ENCODE assay signal across 8 cellular contexts in the genomic region with DNA sequence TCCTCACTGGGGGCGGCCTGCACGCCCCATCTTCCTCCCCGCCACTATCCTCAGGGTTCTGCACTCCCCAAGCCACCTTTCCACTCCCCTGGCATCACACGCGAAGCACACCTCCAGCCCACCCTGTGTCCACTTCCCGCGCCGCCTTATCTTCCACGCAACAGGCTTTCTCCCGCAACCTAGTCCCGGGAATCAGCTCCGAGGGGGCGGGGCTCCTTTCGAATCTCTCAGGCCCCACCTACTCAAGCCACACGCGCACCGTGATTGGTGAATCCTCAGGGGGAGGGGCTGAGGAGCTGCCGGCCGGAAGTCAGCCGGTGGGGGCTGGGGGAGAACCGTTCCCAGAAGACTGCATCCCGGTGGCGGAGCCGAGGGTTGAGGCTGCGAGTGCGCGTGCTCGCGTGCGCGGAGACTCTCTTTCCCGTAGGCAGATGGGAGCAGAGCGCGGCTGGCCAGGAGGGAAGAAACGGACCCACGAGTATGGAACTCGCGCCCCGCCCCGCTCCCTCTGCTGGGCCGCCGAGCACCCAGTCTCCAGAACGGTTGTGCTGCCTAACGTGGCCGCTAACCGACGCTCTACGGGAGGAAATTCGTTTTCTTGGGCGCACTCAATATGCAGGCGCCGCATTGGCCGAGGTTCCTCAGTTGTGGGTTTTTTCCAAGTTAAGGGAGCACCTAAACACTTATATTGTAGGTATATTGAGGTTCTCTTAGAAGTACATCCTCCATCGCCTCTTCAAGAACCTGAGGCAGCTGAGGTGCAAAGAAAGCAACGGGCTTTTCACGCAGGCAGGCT. TPM values are rescaled to one million over a fixed set of nuclear protein-coding genes. Genes with fewer than 3 reads are reported as not detected.
DNase-seq lines count a peak whose midpoint lies in the region; ATAC-seq and TF ChIP-seq lines count a peak whose summit lies in the region.

PSRC1 (minus strand) TSS at position 194 of the 796 bp plus-strand sequence.

- intact Hi-C loops in thyroid gland (cut with DNase I): loop anchor here (5.0 kb wide), 1 partner anchor 114 kb away; the partner anchor contains the start of gene SORT1

- DNase-seq in NCI-H1092 treated with DMSO at 0.1 percent for 48 hours (lab: John Stamatoyannopoulos, UW) (peak; percentile 97), SKM-1 (lab: John Stamatoyannopoulos, UW; ENCODE audit: unreplicated experiment) (peak; percentile 51), glutamatergic neuron (peak; percentile 96), osteocyte (ENCODE audit: extremely low spot score, unreplicated experiment) (peak; percentile 98), thyroid gland (peak; percentile 97)

- peaks cover 12 to 18% of the 10 kb centered on the region in 2 donors for H3K4me1 ChIP-seq in thyroid gland

- peak within 1 kb of the TSS; percentile 97 for H3K4me3 Mint-ChIP-seq in activated naive CD8-positive, alpha-beta T cell
- H3K4me3 Mint-ChIP-seq in glutamatergic neuron (ENCODE audit: unreplicated experiment) (peak within 1 kb of the TSS; percentile 100), osteocyte (ENCODE audit: unreplicated experiment) (peak within 1 kb of the TSS; percentile 100)

- H3K27me3 Mint-ChIP-seq in activated naive CD8-positive, alpha-beta T cell: no peaks in the 10 kb centered on the region
- H3K27me3 Mint-ChIP-seq in glutamatergic neuron (ENCODE audit: unreplicated experiment) (peaks cover 13% of the 10 kb centered on the region), osteocyte (ENCODE audit: unreplicated experiment) (no peaks in the 10 kb centered on the region)

- 0% methylated on average over 25 to 37 of the region's 56 CpGs for WGBS in thyroid gland, 2 donors

- peak within 1 kb of the TSS; percentile 15 to 60 (median 19) for H3K4me3 ChIP-seq in thyroid gland (replicated peaks in 1 of 3)

- no peaks in the 10 kb centered on the region for H3K9me3 Mint-ChIP-seq in activated naive CD8-positive, alpha-beta T cell (ENCODE audit: low read depth)
- H3K9me3 Mint-ChIP-seq in glutamatergic neuron (ENCODE audit: unreplicated experiment): peaks cover 9% of the 10 kb centered on the region
- H3K9me3 Mint-ChIP-seq in osteocyte (ENCODE audit: unreplicated experiment): no peaks in the 10 kb centered on the region

- peak within 1 kb of the TSS; percentile 56 to 90 (median 67) for H3K27ac ChIP-seq in thyroid gland

- no peaks in the 10 kb centered on the region for H3K27me3 ChIP-seq in thyroid gland

- peak within 1 kb of the TSS; percentile 89 for H3K27ac Mint-ChIP-seq in activated naive CD8-positive, alpha-beta T cell
- peak within 1 kb of the TSS; percentile 86 for H3K27ac Mint-ChIP-seq in glutamatergic neuron (ENCODE audit: unreplicated experiment)
- peak within 1 kb of the TSS; percentile 94 for H3K27ac Mint-ChIP-seq in osteocyte (ENCODE audit: unreplicated experiment)

- peak; percentile 96 for ATAC-seq in HG02610 (IDR thresholded peaks at IDR 0.05; ENCODE audit: unreplicated experiment)

- TF ChIP-seq CTCF in glutamatergic neuron (IDR thresholded peaks at IDR 0.05; ENCODE audit: partially characterized antibody, unreplicated experiment) (peak; percentile 20), osteocyte (IDR thresholded peaks at IDR 0.05) (peak; percentile 62), thyroid gland (IDR thresholded peaks at IDR 0.05) (peak in 5 of 6 experiments; percentile 42 to 69 (median 52))

- H3K36me3 Mint-ChIP-seq in activated naive CD8-positive, alpha-beta T cell: no peaks in the 10 kb centered on the region
- H3K36me3 Mint-ChIP-seq in glutamatergic neuron (ENCODE audit: unreplicated experiment) (no peaks in the 10 kb centered on the region), osteocyte (ENCODE audit: unreplicated experiment) (no peaks in the 10 kb centered on the region)

- H3K9me3 ChIP-seq in thyroid gland: no peaks in the 10 kb centered on the region

- peak; percentile 52 for TF ChIP-seq POLR2A in GM10847 (IDR thresholded peaks at IDR 0.05; ENCODE audit: extremely low read depth, insufficient read length)
- TF ChIP-seq POLR2A in thyroid gland (IDR thresholded peaks at IDR 0.05): peak in 1 of 2 donors; percentile 87

- H3K4me1 Mint-ChIP-seq in activated naive CD8-positive, alpha-beta T cell (ENCODE audit: low read depth): peaks cover 9% of the 10 kb centered on the region
- peaks cover 18% of the 10 kb centered on the region for H3K4me1 Mint-ChIP-seq in glutamatergic neuron (ENCODE audit: low read depth, unreplicated experiment)
- peaks cover 29% of the 10 kb centered on the region for H3K4me1 Mint-ChIP-seq in osteocyte (ENCODE audit: unreplicated experiment)

- H3K36me3 ChIP-seq in thyroid gland: no peaks in the 10 kb centered on the region

RNA-seq across cellular contexts. Expression of gene PSRC1, which starts in this region (rescaled TPM):
- total RNA-seq in glutamatergic neuron (ENCODE audit: unreplicated experiment) (13.9 TPM), osteocyte (7.7 and 9.3 TPM in 2 replicates), thyroid gland (1 to 10 TPM; 1.0 to 4.0 (median 2.2) TPM)

Comparison
In these comparisons a context has a peak if more than half of its experiments do, and no peak if none do; other contexts are left out.
1. Peak in every context shown above with its lines: DNase-seq, ATAC-seq, H3K4me3 ChIP-seq and H3K27ac ChIP-seq.